In the genomic region with DNA sequence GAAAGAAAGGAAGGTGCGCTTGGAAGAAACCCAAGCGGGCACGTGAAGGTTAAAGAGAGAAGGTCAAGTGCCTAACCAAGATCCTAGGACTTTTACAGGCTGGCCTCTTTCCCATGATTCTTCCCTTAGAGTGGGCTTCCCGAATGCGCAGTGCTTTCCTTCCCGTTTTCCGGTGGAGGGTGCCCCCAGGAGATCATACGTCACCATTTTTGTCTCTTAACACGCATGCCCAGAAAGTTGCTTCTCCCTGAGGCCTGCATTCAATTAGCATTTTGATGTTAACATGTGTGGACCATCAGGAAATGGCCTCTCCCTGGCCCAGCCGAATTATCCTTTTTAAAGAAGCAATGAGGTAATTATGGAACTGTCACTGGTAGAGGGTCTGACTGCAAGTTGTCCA, we compare ENCODE assay signal across 14 cellular contexts. TPM values are rescaled to one million over a fixed set of nuclear protein-coding genes. Genes with fewer than 3 reads are reported as not detected.
DNase-seq lines count a peak whose midpoint lies in the region; ATAC-seq, FAIRE-seq and TF ChIP-seq lines count a peak whose summit lies in the region.
"Had no signal": no experiment of that assay in that cellular context is flagged by ENCODE, and none has a peak within 500 bp of the region (broad histone marks: within the 10 kb centered on the region; RNA-seq: fewer than 3 reads in every experiment).

No MANE protein-coding gene starts in this region.

- H3K36me3 ChIP-seq in heart right ventricle (no peaks in the 10 kb centered on the region), right atrium auricular region (no peaks in the 10 kb centered on the region), astrocyte (ENCODE audit: insufficient read depth, low read length) (no peaks in the 10 kb centered on the region)
- no peaks in the 10 kb centered on the region for H3K36me3 ChIP-seq in naive thymus-derived CD4-positive, alpha-beta T cell (ENCODE audit: control insufficient read depth in 2 of 3, insufficient read depth in 3 of 3, low read length in 3 of 3)

- H3K27ac Mint-ChIP-seq in astrocyte (ENCODE audit: unreplicated experiment), result peak overlapping the region; percentile 41
- no peak overlapping the region for H3K27ac Mint-ChIP-seq in naive thymus-derived CD4-positive, alpha-beta T cell
- peak overlapping the region; percentile 54 for H3K27ac Mint-ChIP-seq in type B pancreatic cell
- H3K27ac Mint-ChIP-seq: stimulated activated effector memory CD8-positive, alpha-beta T cell treated with anti-CD3 and anti-CD28 coated beads, Interleukin-12 subunit alpha, Interleukin-12 subunit beta, amount 100 ng/mL, for 72 hours had no signal

- H3K4me3 Mint-ChIP-seq in astrocyte (ENCODE audit: unreplicated experiment) (peak overlapping the region; percentile 77), type B pancreatic cell (peak overlapping the region; percentile 78)
- H3K4me3 Mint-ChIP-seq in naive thymus-derived CD4-positive, alpha-beta T cell, result peak overlapping the region in 7 of 10 donors; percentile 0 to 56 (median 46)
- H3K4me3 Mint-ChIP-seq: stimulated activated effector memory CD8-positive, alpha-beta T cell treated with anti-CD3 and anti-CD28 coated beads, Interleukin-12 subunit alpha, Interleukin-12 subunit beta, amount 100 ng/mL, for 72 hours had no signal

- no peak overlapping the region for H3K4me2 ChIP-seq in astrocyte (ENCODE audit: low read length)

- no peaks in the 10 kb centered on the region for H4K20me1 ChIP-seq in astrocyte (ENCODE audit: insufficient read depth, low read length)

- TF ChIP-seq CTCF in heart right ventricle (IDR thresholded peaks at IDR 0.05) (no peak), right atrium auricular region (IDR thresholded peaks at IDR 0.05) (no peak), astrocyte (IDR thresholded peaks at IDR 0.05; ENCODE audit: insufficient read depth, low read depth, low read length) (no peak), type B pancreatic cell (conservative IDR thresholded peaks at IDR 0.05) (no peak)

- WGBS in heart right ventricle, 2 donors, result 62 to 66% methylated on average over 10 of the region's 10 CpGs

- H2AFZ ChIP-seq in astrocyte (ENCODE audit: low read depth, low read length), result no peak overlapping the region

- DNase-seq in heart right ventricle (peak in 1 of 2 donors; percentile 50), right atrium auricular region (ENCODE audit: low spot score) (no peak), astrocyte (ENCODE audit: low read depth) (no peak), type B pancreatic cell (ENCODE audit: extremely low spot score, unreplicated experiment) (no peak), AML-193 (lab: John Stamatoyannopoulos, UW) (no peak), epidermal melanocyte (ENCODE audit: insufficient read length, low spot score) (no peak)
- DNase-seq in naive thymus-derived CD4-positive, alpha-beta T cell, result no peak
- DNase-seq: activated CD8-positive, alpha-beta memory T cell treated with anti-CD3 and anti-CD28 coated beads for 24 hours; activated gamma-delta T cell treated with Interleukin-2 at 50 U/mL for 16 hours; H9 had no signal

- no peak overlapping the region for H3K9ac ChIP-seq in astrocyte (ENCODE audit: low read length)

- H3K4me3 ChIP-seq in heart right ventricle, result peak overlapping the region in 1 of 10 donors; percentile 9
- no peak overlapping the region for H3K4me3 ChIP-seq in right atrium auricular region
- H3K4me3 ChIP-seq in astrocyte (ENCODE audit: insufficient read depth, low read depth, low read length), result no peak overlapping the region
- H3K4me3 ChIP-seq in naive thymus-derived CD4-positive, alpha-beta T cell (ENCODE audit: low read length), result no peak overlapping the region
- H3K4me3 ChIP-seq: SJSA1 had no signal

- H3K27ac ChIP-seq in heart right ventricle (peak overlapping the region in 9 of 10 donors; percentile 26 to 97 (median 95)), right atrium auricular region (no peak overlapping the region), astrocyte (ENCODE audit: low read depth, low read length) (no peak overlapping the region)
- no peak overlapping the region for H3K27ac ChIP-seq in naive thymus-derived CD4-positive, alpha-beta T cell (ENCODE audit: low read depth, low read length)
- H3K27ac ChIP-seq: SJSA1 had no signal

- ATAC-seq in heart right ventricle (no peak), GM18868 (IDR thresholded peaks at IDR 0.05; ENCODE audit: unreplicated experiment) (no peak)
- ATAC-seq in naive thymus-derived CD4-positive, alpha-beta T cell, result no peak
- ATAC-seq: stimulated activated effector memory CD8-positive, alpha-beta T cell treated with anti-CD3 and anti-CD28 coated beads, Interleukin-12 subunit alpha, Interleukin-12 subunit beta, amount 100 ng/mL, for 72 hours had no signal

- H3K27me3 Mint-ChIP-seq in astrocyte (ENCODE audit: low read depth, unreplicated experiment) (no peaks in the 10 kb centered on the region), type B pancreatic cell (peaks cover 5% of the 10 kb centered on the region)
- H3K27me3 Mint-ChIP-seq in naive thymus-derived CD4-positive, alpha-beta T cell, result peaks cover 0 to 14% (median 0%) of the 10 kb centered on the region in 5 donors

- H3K4me1 Mint-ChIP-seq in astrocyte (ENCODE audit: low read depth, unreplicated experiment), result peaks cover 14% of the 10 kb centered on the region
- H3K4me1 Mint-ChIP-seq in naive thymus-derived CD4-positive, alpha-beta T cell, result peaks cover 19 to 31% (median 28%) of the 10 kb centered on the region in 7 donors
- H3K4me1 Mint-ChIP-seq in type B pancreatic cell (ENCODE audit: unreplicated experiment), result peaks cover 29% of the 10 kb centered on the region

- peaks cover 2% of the 10 kb centered on the region for H3K9me3 Mint-ChIP-seq in astrocyte (ENCODE audit: unreplicated experiment)
- no peaks in the 10 kb centered on the region for H3K9me3 Mint-ChIP-seq in naive thymus-derived CD4-positive, alpha-beta T cell
- peaks cover 3% of the 10 kb centered on the region for H3K9me3 Mint-ChIP-seq in type B pancreatic cell
- H3K9me3 Mint-ChIP-seq: H9; stimulated activated effector memory CD8-positive, alpha-beta T cell treated with anti-CD3 and anti-CD28 coated beads, Interleukin-12 subunit alpha, Interleukin-12 subunit beta, amount 100 ng/mL, for 72 hours had no signal

- CTCF ChIA-PET in naive thymus-derived CD4-positive, alpha-beta T cell (lab: Charles Lee), result no interaction called here

- POLR2A ChIA-PET in naive thymus-derived CD4-positive, alpha-beta T cell (lab: Charles Lee), result no interaction called here

- H3K9me3 ChIP-seq in heart right ventricle, result peaks cover 0 to 3% (median 0%) of the 10 kb centered on the region in 11 donors
- no peaks in the 10 kb centered on the region for H3K9me3 ChIP-seq in right atrium auricular region
- H3K9me3 ChIP-seq in astrocyte (ENCODE audit: insufficient read depth, low read depth, low read length), result no peaks in the 10 kb centered on the region
- no peaks in the 10 kb centered on the region for H3K9me3 ChIP-seq in naive thymus-derived CD4-positive, alpha-beta T cell (ENCODE audit: control insufficient read depth in 2 of 3, low read length in 3 of 3)
- H3K9me3 ChIP-seq: SJSA1 had no signal

- peaks cover 47% of the 10 kb centered on the region for H3K79me2 ChIP-seq in astrocyte (ENCODE audit: insufficient read depth, low read length)

- peaks cover 0 to 45% (median 32%) of the 10 kb centered on the region in 9 donors for H3K4me1 ChIP-seq in heart right ventricle
- H3K4me1 ChIP-seq in right atrium auricular region, result peaks cover 0 to 35% of the 10 kb centered on the region in 2 donors
- peaks cover 20% of the 10 kb centered on the region for H3K4me1 ChIP-seq in astrocyte (ENCODE audit: insufficient read depth, low read length)
- peaks cover 0 to 4% of the 10 kb centered on the region in 2 donors for H3K4me1 ChIP-seq in naive thymus-derived CD4-positive, alpha-beta T cell (ENCODE audit: control insufficient read depth in 2 of 2, insufficient read depth in 2 of 2, low read length in 2 of 2)

- no peaks in the 10 kb centered on the region for H3K27me3 ChIP-seq in heart right ventricle
- no peaks in the 10 kb centered on the region for H3K27me3 ChIP-seq in right atrium auricular region
- H3K27me3 ChIP-seq in astrocyte (ENCODE audit: insufficient read depth, low read length), result no peaks in the 10 kb centered on the region
- H3K27me3 ChIP-seq in naive thymus-derived CD4-positive, alpha-beta T cell (ENCODE audit: control insufficient read depth in 2 of 2, insufficient read depth in 2 of 2, low read length in 2 of 2), result no peaks in the 10 kb centered on the region
- H3K27me3 ChIP-seq: SJSA1 had no signal

- intact Hi-C loops in heart right ventricle (cut with DNase I), result loop anchor here in 9 of 10 donors (2.0 to 10.0 kb wide), 7 partner anchors 65 to 503 kb away; a partner anchor contains a TSS
- intact Hi-C loops in naive thymus-derived CD4-positive, alpha-beta T cell (cut with micrococcal nuclease), result loop anchor here in 1 of 2 donors (10.0 kb wide), 1 partner anchor 247 kb away; a partner anchor contains a TSS

- no peak for FAIRE-seq in astrocyte (lab: Jason Lieb, UNC)
- FAIRE-seq: bronchial epithelial cell had no signal

- H3K36me3 Mint-ChIP-seq in astrocyte (ENCODE audit: low read depth, unreplicated experiment) (peaks cover 4% of the 10 kb centered on the region), type B pancreatic cell (no peaks in the 10 kb centered on the region)
- no peaks in the 10 kb centered on the region for H3K36me3 Mint-ChIP-seq in naive thymus-derived CD4-positive, alpha-beta T cell

RNA-seq across cellular contexts. Expression of a gene that starts 1.9 kb away (rescaled TPM):
- total RNA-seq in heart right ventricle (10 to 100 TPM; 22.1 to 34.9 (median 28.2) TPM), right atrium auricular region (10 to 100 TPM; 33.0 to 49.1 TPM), astrocyte (63.8 and 67.4 TPM in 2 replicates), type B pancreatic cell (ENCODE audit: low replicate concordance) (6.3 and 22.1 TPM in 2 replicates)
- polyA plus RNA-seq in heart right ventricle, result 10 to 100 TPM; 22.5 to 32.7 TPM
- 1 to 10 TPM; 3.1 to 8.3 (median 5.4) TPM for total RNA-seq in naive thymus-derived CD4-positive, alpha-beta T cell
- polyA plus RNA-seq in naive thymus-derived CD4-positive, alpha-beta T cell, result under 1 TPM; 0.18 to 0.92 TPM

Comparison
In these comparisons a context has a peak if more than half of its experiments do, and no peak if none do; other contexts are left out.
1. H3K27ac ChIP-seq: peak in heart right ventricle (9 of 10); none in right atrium auricular region (0 of 2), astrocyte (single experiment) and naive thymus-derived CD4-positive, alpha-beta T cell (single experiment).
2. H3K27ac Mint-ChIP-seq: peak in astrocyte (single experiment) and type B pancreatic cell (single experiment); none in naive thymus-derived CD4-positive, alpha-beta T cell (0 of 9).
3. Peak in every context shown above with its lines, with median percentiles within 50 percentile points of each other: H3K4me3 Mint-ChIP-seq.